In the genomic region with DNA sequence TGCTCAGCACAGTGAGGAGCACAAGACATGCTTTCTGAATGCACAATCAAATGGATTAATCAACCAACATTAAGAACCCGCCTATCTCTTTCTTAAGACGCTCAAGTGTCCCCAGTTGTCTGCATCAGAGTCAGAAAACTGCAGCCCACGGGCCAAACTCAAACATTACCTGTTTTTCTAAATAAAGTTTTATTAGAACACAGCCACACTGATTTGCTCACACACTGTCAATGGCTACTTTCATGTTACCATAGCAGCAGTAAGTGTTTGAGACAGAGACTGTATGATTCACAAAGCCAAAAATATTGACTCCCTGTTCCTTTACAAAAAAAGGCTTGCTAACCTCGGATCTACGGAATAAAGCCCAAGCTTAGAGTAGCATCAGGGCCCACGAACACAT, we compare ENCODE assay signal across 12 cellular contexts. TPM values are rescaled to one million over a fixed set of nuclear protein-coding genes. Genes with fewer than 3 reads are reported as not detected.
"Had no signal": no experiment of that assay in that cellular context is flagged by ENCODE, and none has a peak within 500 bp of the region (broad histone marks: within the 10 kb centered on the region; RNA-seq: fewer than 3 reads in every experiment).

No MANE protein-coding gene starts in this region.

- H3K27ac ChIP-seq: GM23248, KMS-11 had no signal

- H3K27ac Mint-ChIP-seq: HFFc6 had no signal

- H3K36me3 ChIP-seq: HAP-1 had no signal

- H3K9ac ChIP-seq: GM23248, KMS-11 had no signal

- FAIRE-seq: HTR-8/SVneo had no signal

- H3K4me2 ChIP-seq: KMS-11 had no signal

- H3K9me3 ChIP-seq: HAP-1 had no signal

- H2AFZ ChIP-seq: GM23248 had no signal

- DNase-seq: GM23248, GOT3, H7, HFFc6, IMR-90, KBM-7 had no signal

- H3K4me3 Mint-ChIP-seq: HFFc6 had no signal

- H3K4me3 ChIP-seq: GM23248, HAP-1 had no signal

- ATAC-seq: HCT116 had no signal

- H3K4me1 ChIP-seq: HAP-1 had no signal

RNA-seq across cellular contexts. Expression of a gene that starts 49.0 kb away (rescaled TPM):
- total RNA-seq: GM23248, H4, H7, HFFc6, HT-29, IMR-90 had no signal
- polyA plus RNA-seq: GM23248, IMR-90 had no signal
